Comparison of ENCODE assay signal across 14 cellular contexts in genomic region chr14:20179880-20180279, GRCh38. TPM values are rescaled to one million over a fixed set of nuclear protein-coding genes. Genes with fewer than 3 reads are reported as not detected.
"Had no signal": no experiment of that assay in that cellular context is flagged by ENCODE, and none has a peak within 500 bp of the region (broad histone marks: within the 10 kb centered on the region; RNA-seq: fewer than 3 reads in every experiment).

No MANE protein-coding gene starts in this region.

- H3K36me3 Mint-ChIP-seq: activated naive CD8-positive, alpha-beta T cell treated with anti-CD3 and anti-CD28 coated beads, Interleukin-2, amount 10 ng/mL, durations not matched to agents 7 days and 5 days had no signal

- H3K27ac Mint-ChIP-seq: activated CD4-positive, alpha-beta memory T cell treated with anti-CD3 and anti-CD28 coated beads, Interleukin-2, amount 10 ng/mL, durations not matched to agents 7 days and 5 days; activated naive CD8-positive, alpha-beta T cell treated with anti-CD3 and anti-CD28 coated beads, Interleukin-2, amount 10 ng/mL, durations not matched to agents 7 days and 5 days; T-helper 2 cell treated with Interferon-gamma antibody and Interleukin-4, amounts not matched to agents 5 μg/mL and 100 μg/mL, for 36 hours had no signal

- H3K27me3 ChIP-seq: esophagus squamous epithelium, pancreas, thyroid gland, vagina had no signal

- H3K27me3 Mint-ChIP-seq: activated CD4-positive, alpha-beta memory T cell treated with anti-CD3 and anti-CD28 coated beads, Interleukin-2, amount 10 ng/mL, durations not matched to agents 7 days and 5 days had no signal

- H3K4me3 Mint-ChIP-seq: activated CD4-positive, alpha-beta memory T cell treated with anti-CD3 and anti-CD28 coated beads, Interleukin-2, amount 10 ng/mL, durations not matched to agents 7 days and 5 days; activated naive CD8-positive, alpha-beta T cell treated with anti-CD3 and anti-CD28 coated beads, Interleukin-2, amount 10 ng/mL, durations not matched to agents 7 days and 5 days; T-helper 2 cell treated with Interferon-gamma antibody and Interleukin-4, amounts not matched to agents 5 μg/mL and 100 μg/mL, for 36 hours had no signal

- H3K36me3 ChIP-seq: esophagus squamous epithelium, pancreas, thyroid gland, vagina had no signal

- DNase-seq: activated CD4-positive, alpha-beta memory T cell treated with anti-CD3 and anti-CD28 coated beads, Interleukin-2, amount 10 ng/mL, durations not matched to agents 7 days and 5 days; activated CD8-positive, alpha-beta memory T cell treated with anti-CD3 and anti-CD28 coated beads, Interleukin-2, amount 50 U/mL, for 48 hours; activated naive CD8-positive, alpha-beta T cell treated with anti-CD3 and anti-CD28 coated beads, Interleukin-2, amount 10 ng/mL, durations not matched to agents 7 days and 5 days; esophagus squamous epithelium; foreskin fibroblast; islet precursor cell; pancreas; thyroid gland had no signal

- H3K4me1 ChIP-seq: esophagus squamous epithelium, thyroid gland, vagina had no signal

- H3K4me1 Mint-ChIP-seq: activated CD4-positive, alpha-beta memory T cell treated with anti-CD3 and anti-CD28 coated beads, Interleukin-2, amount 10 ng/mL, durations not matched to agents 7 days and 5 days; activated naive CD8-positive, alpha-beta T cell treated with anti-CD3 and anti-CD28 coated beads, Interleukin-2, amount 10 ng/mL, durations not matched to agents 7 days and 5 days had no signal

- H3K9me3 Mint-ChIP-seq: activated CD4-positive, alpha-beta memory T cell treated with anti-CD3 and anti-CD28 coated beads, Interleukin-2, amount 10 ng/mL, durations not matched to agents 7 days and 5 days; activated naive CD8-positive, alpha-beta T cell treated with anti-CD3 and anti-CD28 coated beads, Interleukin-2, amount 10 ng/mL, durations not matched to agents 7 days and 5 days; T-helper 2 cell treated with Interferon-gamma antibody and Interleukin-4, amounts not matched to agents 5 μg/mL and 100 μg/mL, for 36 hours had no signal

- H3K9me3 ChIP-seq: esophagus squamous epithelium, pancreas, thyroid gland, vagina had no signal

- H3K4me2 ChIP-seq: smooth muscle cell had no signal

- H3K27ac ChIP-seq: esophagus squamous epithelium, pancreas, thyroid gland, vagina had no signal

- H3K4me3 ChIP-seq: esophagus squamous epithelium, pancreas, smooth muscle cell, thyroid gland, vagina had no signal

RNA-seq across cellular contexts. Expression of gene OR11G2, which starts 10.8 kb away (rescaled TPM):
- total RNA-seq: activated CD4-positive, alpha-beta memory T cell treated with anti-CD3 and anti-CD28 coated beads, Interleukin-2, amount 10 ng/mL, durations not matched to agents 7 days and 5 days; activated naive CD8-positive, alpha-beta T cell treated with anti-CD3 and anti-CD28 coated beads, Interleukin-2, amount 10 ng/mL, durations not matched to agents 7 days and 5 days; aorta; bronchial epithelial cell; esophagus squamous epithelium; left lobe of liver; pancreas; smooth muscle cell; thyroid gland; vagina had no signal
- polyA plus RNA-seq: aorta, pancreas, smooth muscle cell had no signal

RNA-seq across cellular contexts. Expression of gene OR4N5, which starts 41.3 kb away (rescaled TPM):
- total RNA-seq: activated CD4-positive, alpha-beta memory T cell treated with anti-CD3 and anti-CD28 coated beads, Interleukin-2, amount 10 ng/mL, durations not matched to agents 7 days and 5 days; activated naive CD8-positive, alpha-beta T cell treated with anti-CD3 and anti-CD28 coated beads, Interleukin-2, amount 10 ng/mL, durations not matched to agents 7 days and 5 days; aorta; bronchial epithelial cell; esophagus squamous epithelium; left lobe of liver; pancreas; smooth muscle cell; thyroid gland; vagina had no signal
- polyA plus RNA-seq: aorta, pancreas, smooth muscle cell had no signal

RNA-seq across cellular contexts. Expression of gene OR11H6, which starts 43.6 kb away (rescaled TPM):
- total RNA-seq: activated CD4-positive, alpha-beta memory T cell treated with anti-CD3 and anti-CD28 coated beads, Interleukin-2, amount 10 ng/mL, durations not matched to agents 7 days and 5 days; activated naive CD8-positive, alpha-beta T cell treated with anti-CD3 and anti-CD28 coated beads, Interleukin-2, amount 10 ng/mL, durations not matched to agents 7 days and 5 days; aorta; bronchial epithelial cell; esophagus squamous epithelium; left lobe of liver; pancreas; smooth muscle cell; thyroid gland; vagina had no signal
- polyA plus RNA-seq: aorta, pancreas, smooth muscle cell had no signal

RNA-seq across cellular contexts. Expression of gene OR11H7, which starts 48.9 kb away (rescaled TPM):
- total RNA-seq: activated CD4-positive, alpha-beta memory T cell treated with anti-CD3 and anti-CD28 coated beads, Interleukin-2, amount 10 ng/mL, durations not matched to agents 7 days and 5 days; activated naive CD8-positive, alpha-beta T cell treated with anti-CD3 and anti-CD28 coated beads, Interleukin-2, amount 10 ng/mL, durations not matched to agents 7 days and 5 days; aorta; bronchial epithelial cell; esophagus squamous epithelium; left lobe of liver; pancreas; smooth muscle cell; thyroid gland; vagina had no signal
- polyA plus RNA-seq: aorta, pancreas, smooth muscle cell had no signal

RNA-seq across cellular contexts. Expression of gene OR11H4, which starts 59.2 kb away (rescaled TPM):
- total RNA-seq: activated CD4-positive, alpha-beta memory T cell treated with anti-CD3 and anti-CD28 coated beads, Interleukin-2, amount 10 ng/mL, durations not matched to agents 7 days and 5 days; activated naive CD8-positive, alpha-beta T cell treated with anti-CD3 and anti-CD28 coated beads, Interleukin-2, amount 10 ng/mL, durations not matched to agents 7 days and 5 days; aorta; bronchial epithelial cell; esophagus squamous epithelium; left lobe of liver; pancreas; smooth muscle cell; thyroid gland; vagina had no signal
- polyA plus RNA-seq: aorta, pancreas, smooth muscle cell had no signal
